In genomic region chr4:108498925-108499324, GRCh38 we compare ENCODE assay signal across 33 cellular contexts.
"Had no signal": no experiment of that assay in that cellular context is flagged by ENCODE, and none has a peak within 500 bp of the region (broad histone marks: within the 10 kb centered on the region; RNA-seq: fewer than 3 reads in every experiment).

No MANE protein-coding gene starts in this region.

- H3K27me3 ChIP-seq: adrenal gland, ascending aorta, body of pancreas, brain microvascular endothelial cell, breast epithelium, cardiac muscle cell had no signal

- DNase-seq: activated effector memory CD4-positive, alpha-beta T cell treated with anti-CD3 and anti-CD28 coated beads, Interleukin-2, amount 50 U/mL, for 16 hours; activated effector memory CD4-positive, alpha-beta T cell treated with Interleukin-2 at 50 U/mL for 16 hours; activated gamma-delta T cell; activated gamma-delta T cell treated with Interleukin-2 at 50 U/mL for 16 hours; activated naive CD4-positive, alpha-beta T cell; activated naive CD4-positive, alpha-beta T cell treated with anti-CD3 and anti-CD28 coated beads for 36 hours; activated naive CD4-positive, alpha-beta T cell treated with anti-CD3 and anti-CD28 coated beads, Interleukin-2, amount 10 ng/mL, durations not matched to agents 7 days and 5 days; activated naive CD4-positive, alpha-beta T cell treated with anti-CD3 and anti-CD28 coated beads, Interleukin-2, amount 50 U/mL, for 16 hours; activated naive CD4-positive, alpha-beta T cell treated with Interleukin-2 at 50 U/mL for 16 hours; activated naive CD8-positive, alpha-beta T cell treated with anti-CD3 and anti-CD28 coated beads for 36 hours; activated naive CD8-positive, alpha-beta T cell treated with anti-CD3 and anti-CD28 coated beads, Interleukin-2, amount 10 ng/mL, durations not matched to agents 7 days and 5 days; activated naive CD8-positive, alpha-beta T cell treated with anti-CD3 and anti-CD28 coated beads, Interleukin-2, amount 50 U/mL, for 24 hours; activated T-cell treated with anti-CD3 and anti-CD28 coated beads, Interleukin-2, amount 50 U/mL, for 24 hours; activated T-cell treated with anti-CD3 and anti-CD28 coated beads, Interleukin-2, amount 50 U/mL, for 4 hours; activated T-cell treated with anti-CD3 and anti-CD28 coated beads, Interleukin-2, amount 50 U/mL, for 48 hours; activated T-cell treated with anti-CD3 and anti-CD28 coated beads, Interleukin-2, amount 50 U/mL, for 72 hours; adrenal gland; amniotic stem cell; amygdala; anterior cingulate cortex; aorta; body of pancreas; brain microvascular endothelial cell; caudate nucleus; central memory CD4-positive, alpha-beta T cell; cerebellar nuclear complex had no signal

- ATAC-seq: activated naive CD4-positive, alpha-beta T cell treated with anti-CD3 and anti-CD28 coated beads, Interleukin-2, amount 50 U/mL, for 72 hours; activated naive CD8-positive, alpha-beta T cell treated with anti-CD3 and anti-CD28 coated beads, Interleukin-2, amount 50 U/mL, for 24 hours; activated T-cell treated with anti-CD3 and anti-CD28 coated beads, Interleukin-2, amount 50 U/mL, for 4 hours; activated T-cell treated with anti-CD3 and anti-CD28 coated beads, Interleukin-2, amount 50 U/mL, for 72 hours; activated T-helper 17 cell treated with anti-CD3 and anti-CD28 coated beads, Interleukin-2, amount 50 U/mL, for 72 hours; body of pancreas had no signal

- H3K36me3 ChIP-seq: adrenal gland, ascending aorta, brain microvascular endothelial cell, breast epithelium, cardiac muscle cell had no signal

- FAIRE-seq: astrocyte, bronchial epithelial cell had no signal

- H3K4me1 ChIP-seq: adrenal gland, ascending aorta, body of pancreas, breast epithelium had no signal

- H3K27ac ChIP-seq: adrenal gland, ascending aorta, body of pancreas, brain microvascular endothelial cell, breast epithelium, cardiac muscle cell had no signal

- H3K4me3 ChIP-seq: adrenal gland, ascending aorta, body of pancreas, breast epithelium, cardiac muscle cell had no signal
